In genomic region chr1:162497723-162498441, GRCh38 we compare ENCODE assay signal across 8 cellular contexts. TPM values are rescaled to one million over a fixed set of nuclear protein-coding genes. Genes with fewer than 3 reads are reported as not detected.
DNase-seq lines count a peak whose midpoint lies in the region; ATAC-seq and TF ChIP-seq lines count a peak whose summit lies in the region.

UHMK1 (plus strand) TSS chr1:162497818; CDS start chr1:162498001, 183 bp downstream.

- peaks cover 0 to 36% (median 28%) of the 10 kb centered on the region in 9 donors for H3K36me3 ChIP-seq in heart left ventricle
- peaks cover 0 to 26% (median 10%) of the 10 kb centered on the region in 4 donors for H3K36me3 ChIP-seq in transverse colon

- TF ChIP-seq CTCF in GM13977 (IDR thresholded peaks at IDR 0.05; ENCODE audit: extremely low read depth, insufficient read depth, missing control alignments) (no peak), heart left ventricle (IDR thresholded peaks at IDR 0.05) (no peak), transverse colon (IDR thresholded peaks at IDR 0.05) (no peak)

- intact Hi-C loops in heart left ventricle (cut with DNase I) (loop anchor here in 6 of 10 donors (5.0 to 10.0 kb wide), 3 partner anchors 59 to 443 kb away; partner anchors contain the start of gene UAP1 (in 5 of the 6)), transverse colon (cut with DNase I; ENCODE audit: low total_unique reads) (no loop called here)

- TF ChIP-seq EP300 in transverse colon (IDR thresholded peaks at IDR 0.05; ENCODE audit: low read depth), result no peak

- H3K4me1 ChIP-seq in heart left ventricle (peaks cover 5 to 47% (median 14%) of the 10 kb centered on the region in 12 donors), transverse colon (peaks cover 7 to 28% (median 12%) of the 10 kb centered on the region in 4 donors)

- H3K27ac ChIP-seq in adipose tissue (ENCODE audit: low read depth, low read length), result peak within 1 kb of the TSS; percentile 61
- H3K27ac ChIP-seq in heart left ventricle, result peak within 1 kb of the TSS; percentile 89 to 99 (median 95)
- H3K27ac ChIP-seq in transverse colon, result peak within 1 kb of the TSS; percentile 89 to 95 (median 92)

- WGBS in adipose tissue, 3 donors, result 0 to 1% (median 0%) methylated on average over 59 to 61 of the region's 61 CpGs
- 0% methylated on average over 26 to 61 of the region's 61 CpGs for WGBS in heart left ventricle, 4 donors
- WGBS in transverse colon (ENCODE audit: low coverage in 1 of 2), 2 donors, result 0% methylated on average over 9 to 47 of the region's 61 CpGs

- DNase-seq in GM13977 (ENCODE audit: low spot score) (peak; percentile 90), NCI-H146 (lab: John Stamatoyannopoulos, UW) (peak; percentile 95), T-helper 1 cell (peak; percentile 81 to 92 (median 88)), heart left ventricle (peak; percentile 90 to 94 (median 92)), pons (ENCODE audit: low spot score) (peak; percentile 95), transverse colon (peak; percentile 92)

- no peaks in the 10 kb centered on the region for H3K9me3 ChIP-seq in heart left ventricle
- H3K9me3 ChIP-seq in transverse colon, result no peaks in the 10 kb centered on the region

- in situ Hi-C loops in GM13977 (cut with MboI; ENCODE audit: low pct_unique_long_range_greater_than_20kb, low sequenced_read_pairs, unreplicated experiment) (no loop called here), transverse colon (cut with MboI; ENCODE audit: low pct_ligation_motif_present in 1 of 4, low pct_unique_long_range_greater_than_20kb in 1 of 4, low sequenced_read_pairs in 3 of 4) (no loop called here)

- H3K4me3 ChIP-seq in heart left ventricle, result peak within 1 kb of the TSS; percentile 74 to 100 (median 96)
- peak within 1 kb of the TSS; percentile 79 to 96 (median 87) for H3K4me3 ChIP-seq in transverse colon

- no peaks in the 10 kb centered on the region for H3K27me3 ChIP-seq in heart left ventricle
- peaks cover 7% of the 10 kb centered on the region for H3K27me3 ChIP-seq in transverse colon

- ATAC-seq in HG02870 (IDR thresholded peaks at IDR 0.05; ENCODE audit: unreplicated experiment), result peak; percentile 95
- peak; percentile 98 to 100 (median 100) for ATAC-seq in heart left ventricle

- peak in 1 of 2 donors; percentile 55 for TF ChIP-seq POLR2A in heart left ventricle (IDR thresholded peaks at IDR 0.05)
- TF ChIP-seq POLR2A in transverse colon (IDR thresholded peaks at IDR 0.05), result peak; percentile 68

RNA-seq across cellular contexts. Expression of gene UHMK1, which starts in this region (rescaled TPM):
- polyA plus RNA-seq in adipose tissue, result 10 to 100 TPM in 2 of 3 donors, 1 to 10 TPM in 1; 6.9 to 23.8 (median 20.2) TPM
- total RNA-seq in heart left ventricle, result 10 to 100 TPM; 17.2 to 34.5 (median 22.8) TPM
- polyA plus RNA-seq in heart left ventricle, result 10 to 100 TPM in 1 of 2 donors, 1 to 10 TPM in 1; 5.6 to 21.8 TPM
- total RNA-seq in transverse colon, result 10 to 100 TPM; 26.5 to 57.1 (median 43.3) TPM

Comparison
In these comparisons a context has a peak if more than half of its experiments do, and no peak if none do; other contexts are left out.
1. Peak in every context shown above with its lines: DNase-seq, ATAC-seq, H3K4me3 ChIP-seq and H3K27ac ChIP-seq.